In the genomic region with DNA sequence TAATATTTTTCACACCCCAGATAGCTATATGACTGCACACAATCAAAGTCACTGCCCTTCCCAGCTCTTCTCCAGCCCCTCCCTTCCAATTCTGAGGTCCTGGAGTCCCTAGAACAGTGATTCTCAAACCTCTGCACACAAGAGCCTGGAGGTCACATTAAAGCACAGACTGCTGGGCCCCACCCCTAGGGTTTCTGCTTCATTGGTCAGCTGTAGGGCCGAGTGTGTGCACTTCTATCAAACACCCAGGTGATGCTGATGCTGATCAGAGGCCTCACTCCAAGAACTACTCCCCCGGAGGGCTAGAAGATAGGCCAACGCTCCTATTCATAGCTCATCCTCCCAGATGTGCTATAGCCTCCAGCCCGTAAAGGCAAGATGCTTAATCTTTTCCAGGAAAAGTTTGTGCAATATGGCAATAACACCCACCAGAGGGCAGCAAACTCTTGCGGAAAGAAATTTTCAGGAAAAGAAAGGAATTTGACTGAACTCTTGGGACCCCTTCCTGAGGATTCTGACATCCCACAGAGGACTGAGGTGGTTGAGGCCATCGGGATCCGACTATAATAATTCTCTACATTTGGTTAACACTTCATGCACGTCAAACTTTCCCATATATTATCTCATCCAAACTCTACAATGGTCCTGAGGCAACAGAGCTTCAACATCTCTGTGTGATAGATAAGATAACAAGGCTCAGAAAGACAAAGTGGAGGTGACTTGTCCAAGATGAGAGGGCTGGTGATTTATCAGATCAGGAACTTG, we compare ENCODE assay signal across 8 cellular contexts.
DNase-seq lines count a peak whose midpoint lies in the region; ATAC-seq, FAIRE-seq and TF ChIP-seq lines count a peak whose summit lies in the region.

No MANE protein-coding gene starts in this region.

- H2AFZ ChIP-seq in keratinocyte (ENCODE audit: control insufficient read depth, low read length) = no peak overlapping the region

- dilution Hi-C loops in keratinocyte (cut with MboI; ENCODE audit: extremely low pct_ligation_motif_present, low sequenced_read_pairs) = loop anchor here (25.0 kb wide), 1 partner anchor 234 kb away; no protein-coding TSS in a partner anchor

- H3K36me3 ChIP-seq in brain microvascular endothelial cell (replicated peaks) (no peaks in the 10 kb centered on the region), keratinocyte (ENCODE audit: control insufficient read depth in 2 of 2, extremely low read depth in 1 of 2, insufficient read depth in 2 of 2, low read length in 2 of 2) (no peaks in the 10 kb centered on the region), tibial artery (no peaks in the 10 kb centered on the region)

- no peak for ATAC-seq in GM18505 (IDR thresholded peaks at IDR 0.05; ENCODE audit: unreplicated experiment)

- CTCF ChIA-PET in AG04449 (lab: Yijun Ruan, JAX) = interaction anchor here (0.6 to 14.5 kb wide), 34 partner anchors 7 to 477 kb away, joined by 3 to 801 read pairs (median 5); no protein-coding TSS in a partner anchor
- CTCF ChIA-PET in GM10248 (lab: Yijun Ruan, JAX) = interaction anchor here (0.7 to 18.5 kb wide), 28 partner anchors 8 to 501 kb away, joined by 3 to 420 read pairs (median 4); no protein-coding TSS in a partner anchor

- POLR2A ChIA-PET in AG04449 (lab: Yijun Ruan, JAX) = no interaction called here
- POLR2A ChIA-PET in GM10248 (lab: Yijun Ruan, JAX) = no interaction called here

- H3K27ac ChIP-seq in brain microvascular endothelial cell (no peak overlapping the region), keratinocyte (ENCODE audit: control insufficient read depth, insufficient read depth, low read length) (no peak overlapping the region), tibial artery (no peak overlapping the region)

- TF ChIP-seq POLR2A in GM18505 (IDR thresholded peaks at IDR 0.05; ENCODE audit: borderline replicate concordance, extremely low read depth, insufficient read depth, insufficient read length) = no peak

- H3K27me3 ChIP-seq in brain microvascular endothelial cell (replicated peaks) = no peaks in the 10 kb centered on the region
- H3K27me3 ChIP-seq in keratinocyte (ENCODE audit: control insufficient read depth, extremely low read depth, insufficient read depth, low read length) = peaks cover 4% of the 10 kb centered on the region
- H3K27me3 ChIP-seq in tibial artery = peaks cover 0 to 2% of the 10 kb centered on the region in 2 donors

- H3K9me1 ChIP-seq in keratinocyte (ENCODE audit: control insufficient read depth, extremely low read depth, insufficient read depth, low read length) = no peaks in the 10 kb centered on the region

- H3K4me1 ChIP-seq in keratinocyte (ENCODE audit: control insufficient read depth, extremely low read depth, insufficient read depth, low read length) (no peaks in the 10 kb centered on the region), tibial artery (no peaks in the 10 kb centered on the region)

- no peak overlapping the region for H3K9ac ChIP-seq in keratinocyte (ENCODE audit: control insufficient read depth, extremely low read depth, insufficient read depth, low read length)

- intact Hi-C loops in tibial artery (cut with DNase I; ENCODE audit: low total_unique reads) = loop anchor here (5.0 kb wide), 1 partner anchor 234 kb away; no protein-coding TSS in a partner anchor

- peak; percentile 83 for FAIRE-seq in keratinocyte (lab: Jason Lieb, UNC)

- peak; percentile 53 for TF ChIP-seq CTCF in AG04449 (IDR thresholded peaks at IDR 0.05; ENCODE audit: insufficient read depth, low read length, missing control alignments)
- peak; percentile 59 for TF ChIP-seq CTCF in GM10248 (IDR thresholded peaks at IDR 0.05; ENCODE audit: control extremely low read depth, extremely low read depth, low read depth, missing control alignments)
- TF ChIP-seq CTCF in brain microvascular endothelial cell (IDR thresholded peaks at IDR 0.05; ENCODE audit: low read depth, low read length, missing control alignments) = peak; percentile 76
- peak; percentile 50 to 68 (median 52) for TF ChIP-seq CTCF in keratinocyte (optimal IDR thresholded peaks at IDR 0.05 in 1 of 3, IDR thresholded peaks at IDR 0.05 in 1 of 3, conservative IDR thresholded peaks at IDR 0.05 in 1 of 3; ENCODE audit: extremely low read depth in 1 of 3, insufficient read depth in 2 of 3, low read length in 3 of 3)
- peak; percentile 65 to 70 for TF ChIP-seq CTCF in tibial artery (IDR thresholded peaks at IDR 0.05)

- no peaks in the 10 kb centered on the region for H4K20me1 ChIP-seq in keratinocyte (ENCODE audit: control insufficient read depth, extremely low read depth, insufficient read depth, low read length)

- no peaks in the 10 kb centered on the region for H3K79me2 ChIP-seq in keratinocyte (ENCODE audit: control insufficient read depth, insufficient read depth, low read length)

- no peaks in the 10 kb centered on the region for H3K9me3 ChIP-seq in keratinocyte (ENCODE audit: control insufficient read depth, low read depth, low read length)
- no peaks in the 10 kb centered on the region for H3K9me3 ChIP-seq in tibial artery

- DNase-seq in AG04449 (ENCODE audit: low read depth, low spot score) = no peak
- DNase-seq in GM10248 (ENCODE audit: extremely low spot score) = no peak
- DNase-seq in NCI-H226 = peak; percentile 39
- peak; percentile 23 for DNase-seq in brain microvascular endothelial cell
- DNase-seq in keratinocyte (ENCODE audit: low read depth, low spot score) = no peak
- no peak for DNase-seq in tibial artery
- no peak for DNase-seq in activated gamma-delta T cell treated with Interleukin-2 at 50 U/mL for 16 hours

- in situ Hi-C loops in brain microvascular endothelial cell (cut with HindIII; ENCODE audit: low pct_ligation_motif_present, low sequenced_read_pairs) = loop anchor here (25.0 kb wide), 1 partner anchor 234 kb away; no protein-coding TSS in a partner anchor

- H3K4me3 ChIP-seq in AG04449 (ENCODE audit: low read depth, low read length) = no peak overlapping the region
- H3K4me3 ChIP-seq in brain microvascular endothelial cell (ENCODE audit: low read depth, low read length) = no peak overlapping the region
- H3K4me3 ChIP-seq in keratinocyte (ENCODE audit: control insufficient read depth in 2 of 3, extremely low read depth in 1 of 3, insufficient read depth in 2 of 3, low read depth in 1 of 3, low read length in 3 of 3) = no peak overlapping the region
- H3K4me3 ChIP-seq in tibial artery = no peak overlapping the region

- H3K4me2 ChIP-seq in keratinocyte (ENCODE audit: control insufficient read depth, extremely low read depth, insufficient read depth, low read depth, low read length) = no peak overlapping the region

Comparison
In these comparisons a context has a peak if more than half of its experiments do, and no peak if none do; other contexts are left out.
1. DNase-seq: peak in NCI-H226 (single experiment) and brain microvascular endothelial cell (single experiment); none in AG04449 (single experiment), GM10248 (single experiment), keratinocyte (single experiment), tibial artery (0 of 2) and activated gamma-delta T cell treated with Interleukin-2 at 50 U/mL for 16 hours (single experiment).
2. Peak in every context shown above with its lines, with median percentiles within 50 percentile points of each other: CTCF ChIP-seq.